In the genomic region with DNA sequence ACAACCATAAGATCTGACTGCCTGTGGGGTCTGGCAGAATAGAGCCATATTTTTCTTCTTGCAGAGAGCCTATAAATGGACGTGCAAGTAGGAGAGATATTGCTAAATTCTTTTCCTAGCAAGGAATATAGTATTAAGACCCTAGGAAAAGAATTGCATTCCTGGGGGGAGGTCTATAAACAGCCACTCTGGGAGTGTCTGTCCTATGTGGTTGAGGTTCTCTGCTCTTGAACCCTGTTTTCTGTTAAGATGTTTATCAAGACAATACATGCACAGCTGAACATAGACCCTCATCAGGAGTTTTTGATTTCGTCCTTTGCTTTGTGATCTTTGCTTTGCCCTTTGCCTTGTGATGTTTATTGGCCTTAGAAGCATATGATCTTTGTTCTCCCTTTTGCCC, we compare ENCODE assay signal across 3 cellular contexts.
TF ChIP-seq lines count a peak whose summit lies in the region.

No MANE protein-coding gene starts in this region.

TF ChIP-seq in HEK293, 187 proteins besides CTCF, POLR2A, EP300 and RAD21:
- TF ChIP-seq SETDB1 (IDR thresholded peaks at IDR 0.05; ENCODE audit: insufficient read length, low read length) = peak; percentile 40

TF ChIP-seq in GM12878, 131 proteins besides CTCF, POLR2A, EP300 and RAD21:
- 0 out of 2 replicates have a peak, but pooled peaks have one; percentile 57 for TF ChIP-seq CBX5 (IDR thresholded peaks at IDR 0.05; ENCODE audit: low read depth)

TF ChIP-seq in K562, 482 proteins besides CTCF, POLR2A, EP300 and RAD21:
- TF ChIP-seq CBX5 (IDR thresholded peaks at IDR 0.05; ENCODE audit: borderline replicate concordance, low read depth) = 0 out of 2 replicates have a peak, but pooled peaks have one; percentile 37
- TF ChIP-seq TRIM28 (IDR thresholded peaks at IDR 0.05) = peak; percentile 86
- TF ChIP-seq, protein P1, sequence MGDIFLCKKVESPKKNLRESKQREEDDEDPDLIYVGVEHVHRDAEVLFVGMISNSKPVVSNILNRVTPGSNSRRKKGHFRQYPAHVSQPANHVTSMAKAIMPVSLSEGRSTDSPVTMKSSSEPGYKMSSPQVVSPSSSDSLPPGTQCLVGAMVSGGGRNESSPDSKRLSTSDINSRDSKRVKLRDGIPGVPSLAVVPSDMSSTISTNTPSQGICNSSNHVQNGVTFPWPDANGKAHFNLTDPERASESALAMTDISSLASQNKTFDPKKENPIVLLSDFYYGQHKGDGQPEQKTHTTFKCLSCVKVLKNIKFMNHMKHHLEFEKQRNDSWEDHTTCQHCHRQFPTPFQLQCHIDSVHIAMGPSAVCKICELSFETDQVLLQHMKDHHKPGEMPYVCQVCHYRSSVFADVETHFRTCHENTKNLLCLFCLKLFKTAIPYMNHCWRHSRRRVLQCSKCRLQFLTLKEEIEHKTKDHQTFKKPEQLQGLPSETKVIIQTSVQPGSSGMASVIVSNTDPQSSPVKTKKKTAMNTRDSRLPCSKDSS (IDR thresholded peaks at IDR 0.05; ENCODE audit: low read depth, partially characterized antibody) = peak; percentile 32
